24 cellular contexts compared by ENCODE assay signal in genomic region chr1:42454409-42454808, GRCh38. TPM values are rescaled to one million over a fixed set of nuclear protein-coding genes. Genes with fewer than 3 reads are reported as not detected.
DNase-seq lines count a peak whose midpoint lies in the region; ATAC-seq and TF ChIP-seq lines count a peak whose summit lies in the region.
"Had no signal": no experiment of that assay in that cellular context is flagged by ENCODE, and none has a peak within 500 bp of the region (broad histone marks: within the 10 kb centered on the region; RNA-seq: fewer than 3 reads in every experiment).

No MANE protein-coding gene starts in this region.

- H3K27me3 Mint-ChIP-seq in T-helper 1 cell treated with Interleukin-12 subunit alpha and Interleukin-12 subunit beta and Interleukin-4 antibody, amounts not matched to agents 30 μg/mL and 1 μg/mL, for 36 hours (ENCODE audit: low read depth), result no peaks in the 10 kb centered on the region
- H3K27me3 Mint-ChIP-seq in T-cell (no peaks in the 10 kb centered on the region), osteocyte (ENCODE audit: unreplicated experiment) (peaks cover 25% of the 10 kb centered on the region)

- H3K4me1 Mint-ChIP-seq in T-helper 1 cell treated with Interleukin-12 subunit alpha and Interleukin-12 subunit beta and Interleukin-4 antibody, amounts not matched to agents 30 μg/mL and 1 μg/mL, for 36 hours (ENCODE audit: low read depth), result peaks cover 25% of the 10 kb centered on the region
- peaks cover 31 to 34% (median 32%) of the 10 kb centered on the region in 3 donors for H3K4me1 Mint-ChIP-seq in T-cell
- peaks cover 21% of the 10 kb centered on the region for H3K4me1 Mint-ChIP-seq in osteocyte (ENCODE audit: unreplicated experiment)

- TF ChIP-seq CTCF in osteocyte (IDR thresholded peaks at IDR 0.05), result no peak
- TF ChIP-seq CTCF in upper lobe of right lung (IDR thresholded peaks at IDR 0.05), result no peak
- no peak for TF ChIP-seq CTCF in brain microvascular endothelial cell (IDR thresholded peaks at IDR 0.05; ENCODE audit: low read depth, low read length, missing control alignments)

- in situ Hi-C loops in brain microvascular endothelial cell (cut with HindIII; ENCODE audit: low pct_ligation_motif_present, low sequenced_read_pairs), result no loop called here

- CTCF ChIA-PET in T-cell (lab: Charles Lee), result interaction anchor here in 1 of 2 donors (0.7 kb wide), 1 partner anchor 34 kb away, joined by 3 read pairs; no protein-coding TSS in a partner anchor

- no peak overlapping the region for H3K27ac Mint-ChIP-seq in T-helper 1 cell treated with Interleukin-12 subunit alpha and Interleukin-12 subunit beta and Interleukin-4 antibody, amounts not matched to agents 30 μg/mL and 1 μg/mL, for 36 hours
- H3K27ac Mint-ChIP-seq in T-cell (no peak overlapping the region), osteocyte (ENCODE audit: unreplicated experiment) (no peak overlapping the region)

- H3K36me3 Mint-ChIP-seq in T-helper 1 cell treated with Interleukin-12 subunit alpha and Interleukin-12 subunit beta and Interleukin-4 antibody, amounts not matched to agents 30 μg/mL and 1 μg/mL, for 36 hours (ENCODE audit: low read depth), result peaks cover 14% of the 10 kb centered on the region
- peaks cover 19% of the 10 kb centered on the region for H3K36me3 Mint-ChIP-seq in T-cell
- H3K36me3 Mint-ChIP-seq in osteocyte (ENCODE audit: unreplicated experiment), result peaks cover 12% of the 10 kb centered on the region

- peaks cover 8% of the 10 kb centered on the region for H3K4me1 ChIP-seq in upper lobe of right lung

- POLR2A ChIA-PET in T-cell (lab: Charles Lee), result interaction anchor here in 1 of 2 donors (0.6 kb wide), 1 partner anchor 470 kb away, joined by 6 read pairs; no protein-coding TSS in a partner anchor

- DNase-seq in T-helper 1 cell, result no peak
- DNase-seq in T-cell, result no peak
- peak; percentile 95 for DNase-seq in kidney tubule cell (ENCODE audit: low spot score)
- no peak for DNase-seq in osteocyte (ENCODE audit: extremely low spot score, unreplicated experiment)
- DNase-seq in upper lobe of right lung, result no peak
- no peak for DNase-seq in mucosa of gallbladder (ENCODE audit: low spot score)
- DNase-seq in brain microvascular endothelial cell, result no peak
- DNase-seq: activated T-cell treated with anti-CD3 and anti-CD28 coated beads, Interleukin-2, amount 50 U/mL, for 4 hours; adrenal gland; COR-L47; DMS79 treated with DMSO at 0.1 percent for 48 hours; GF-D8; islet precursor cell; NCI-H1105; NCI-H2029; NCI-H69; nucleus accumbens; stimulated activated CD4-positive, alpha-beta T cell treated with anti-CD3 and anti-CD28 coated beads, Interleukin-15, amount 100 ng/mL, for 24 hours; stimulated activated naive CD4-positive, alpha-beta T cell had no signal

- intact Hi-C loops in upper lobe of right lung (cut with DNase I), result no loop called here

- H3K9me3 Mint-ChIP-seq in T-helper 1 cell treated with Interleukin-12 subunit alpha and Interleukin-12 subunit beta and Interleukin-4 antibody, amounts not matched to agents 30 μg/mL and 1 μg/mL, for 36 hours, result no peaks in the 10 kb centered on the region
- H3K9me3 Mint-ChIP-seq in T-cell, result no peaks in the 10 kb centered on the region
- H3K9me3 Mint-ChIP-seq in osteocyte (ENCODE audit: unreplicated experiment), result no peaks in the 10 kb centered on the region
- H3K9me3 Mint-ChIP-seq: activated T-cell treated with anti-CD3 and anti-CD28 coated beads, Interleukin-2, amount 50 U/mL, for 4 hours had no signal

- H3K36me3 ChIP-seq in upper lobe of right lung, result peaks cover 15% of the 10 kb centered on the region
- no peaks in the 10 kb centered on the region for H3K36me3 ChIP-seq in brain microvascular endothelial cell (replicated peaks)

- H3K4me3 Mint-ChIP-seq in T-helper 1 cell treated with Interleukin-12 subunit alpha and Interleukin-12 subunit beta and Interleukin-4 antibody, amounts not matched to agents 30 μg/mL and 1 μg/mL, for 36 hours, result peak overlapping the region; percentile 10
- H3K4me3 Mint-ChIP-seq in T-cell, result peak overlapping the region; percentile 8 to 46 (median 22)
- H3K4me3 Mint-ChIP-seq in osteocyte (ENCODE audit: unreplicated experiment), result peak overlapping the region; percentile 34

- ATAC-seq in T-cell (replicated peaks in 1 of 4), result no peak
- no peak for ATAC-seq in upper lobe of right lung
- ATAC-seq: activated T-cell treated with anti-CD3 and anti-CD28 coated beads, Interleukin-2, amount 50 U/mL, for 4 hours had no signal

- no peaks in the 10 kb centered on the region for H3K9me3 ChIP-seq in upper lobe of right lung
- H3K9me3 ChIP-seq: adrenal gland, suprapubic skin, vagina had no signal

- H3K27me3 ChIP-seq in upper lobe of right lung, result no peaks in the 10 kb centered on the region
- H3K27me3 ChIP-seq in brain microvascular endothelial cell (replicated peaks), result no peaks in the 10 kb centered on the region
- H3K27me3 ChIP-seq: adrenal gland, suprapubic skin, vagina had no signal

- H3K27ac ChIP-seq in upper lobe of right lung (no peak overlapping the region), brain microvascular endothelial cell (no peak overlapping the region)
- H3K27ac ChIP-seq: 22Rv1, adrenal gland, suprapubic skin, vagina had no signal

- no peak overlapping the region for H3K4me3 ChIP-seq in upper lobe of right lung
- H3K4me3 ChIP-seq in brain microvascular endothelial cell (ENCODE audit: low read depth, low read length), result no peak overlapping the region
- H3K4me3 ChIP-seq: adrenal gland, lung, suprapubic skin, vagina had no signal

RNA-seq across cellular contexts. Expression of gene ZMYND12, which starts 1.4 kb away (rescaled TPM):
- total RNA-seq in T-cell (1 to 10 TPM in 1 of 5 donors, under 1 TPM in 3, not detected in 1; 0.26 to 1.3 (median 0.68) TPM), osteocyte (0.31 and 0.40 TPM in 2 replicates), upper lobe of right lung (1.9 TPM), mucosa of gallbladder (3.6 TPM)
- total RNA-seq: vagina had no signal

RNA-seq across cellular contexts. Expression of gene PPCS, which starts 1.9 kb away (rescaled TPM):
- 10 to 100 TPM; 47.4 to 63.4 (median 61.8) TPM for total RNA-seq in T-cell
- 41.7 TPM in 2 replicates for total RNA-seq in osteocyte
- total RNA-seq in upper lobe of right lung, result 52.8 TPM
- total RNA-seq in mucosa of gallbladder, result 84.6 TPM

RNA-seq across cellular contexts. Expression of gene CCDC30, which starts 8.7 kb away (rescaled TPM):
- total RNA-seq in T-cell (1 to 10 TPM; 3.3 to 6.3 (median 4.3) TPM), osteocyte (3.3 and 4.1 TPM in 2 replicates), upper lobe of right lung (5.0 TPM), mucosa of gallbladder (8.4 TPM)
